ENCODE assay signal across 14 cellular contexts in the genomic region with DNA sequence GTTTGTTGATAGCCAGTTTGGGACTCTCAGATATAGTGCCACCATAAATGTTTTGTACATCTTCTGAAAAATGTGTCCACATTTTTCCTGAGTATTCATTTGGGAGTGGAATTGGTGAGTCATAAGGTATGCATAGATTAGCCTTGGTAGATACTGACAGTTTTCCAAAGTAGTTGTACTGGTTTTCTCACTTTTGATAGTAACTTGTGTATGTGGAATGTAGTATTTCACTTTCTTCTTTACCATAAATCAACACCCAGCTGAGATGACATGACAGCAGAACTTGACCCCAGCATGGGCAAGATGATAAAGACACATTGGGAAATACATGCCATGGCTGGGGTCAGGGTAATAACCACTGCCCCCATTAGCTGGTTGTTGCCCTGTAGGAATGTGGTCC. TPM values are rescaled to one million over a fixed set of nuclear protein-coding genes. Genes with fewer than 3 reads are reported as not detected.
DNase-seq lines count a peak whose midpoint lies in the region; ATAC-seq and TF ChIP-seq lines count a peak whose summit lies in the region.
"Had no signal": no experiment of that assay in that cellular context is flagged by ENCODE, and none has a peak within 500 bp of the region (broad histone marks: within the 10 kb centered on the region; RNA-seq: fewer than 3 reads in every experiment).

No MANE protein-coding gene starts in this region.

- H3K36me3 ChIP-seq in mucosa of descending colon (ENCODE audit: low read depth), result no peaks in the 10 kb centered on the region
- H3K36me3 ChIP-seq: thoracic aorta had no signal

- peak overlapping the region; percentile 38 for H3K27ac Mint-ChIP-seq in stimulated activated naive CD8-positive, alpha-beta T cell treated with anti-CD3 and anti-CD28 coated beads, Interleukin-15, Interleukin-2, amounts not matched to agents 100 ng/mL and 50 ng/mL, for 24 hours
- no peak overlapping the region for H3K27ac Mint-ChIP-seq in stimulated activated naive CD8-positive, alpha-beta T cell treated with anti-CD3 and anti-CD28 coated beads, Interleukin-15, amount 100 ng/mL, for 72 hours

- H3K4me1 Mint-ChIP-seq in stimulated activated naive CD8-positive, alpha-beta T cell treated with anti-CD3 and anti-CD28 coated beads, Interleukin-15, Interleukin-2, amounts not matched to agents 100 ng/mL and 50 ng/mL, for 24 hours (ENCODE audit: low read depth), result peaks cover 73% of the 10 kb centered on the region
- peaks cover 78% of the 10 kb centered on the region for H3K4me1 Mint-ChIP-seq in stimulated activated naive CD8-positive, alpha-beta T cell treated with anti-CD3 and anti-CD28 coated beads, Interleukin-15, amount 100 ng/mL, for 72 hours

- no peak overlapping the region for H3K4me3 ChIP-seq in mucosa of descending colon
- H3K4me3 ChIP-seq: SK-N-MC, thoracic aorta had no signal

- peaks cover 37% of the 10 kb centered on the region for H3K4me1 ChIP-seq in mucosa of descending colon (ENCODE audit: low read depth)

- intact Hi-C loops in mucosa of descending colon (cut with DNase I, micrococcal nuclease), result no loop called here

- ATAC-seq in stimulated activated naive CD8-positive, alpha-beta T cell treated with anti-CD3 and anti-CD28 coated beads, Interleukin-15, amount 100 ng/mL, for 72 hours, result no peak
- ATAC-seq in SK-N-SH treated with all-trans-retinoic acid at 6 μM for 48 hours (peak; percentile 30; the same call in 2 of the 3 replicates), mucosa of descending colon (no peak), HG03139 (IDR thresholded peaks at IDR 0.05; ENCODE audit: unreplicated experiment) (no peak)

- DNase-seq in stimulated activated naive CD8-positive, alpha-beta T cell treated with anti-CD3 and anti-CD28 coated beads, Interleukin-15, amount 100 ng/mL, for 72 hours, result no peak
- DNase-seq in fibroblast of peridontal ligament (ENCODE audit: extremely low read depth) (peak; percentile 34), DMS 273 (lab: John Stamatoyannopoulos, UW; ENCODE audit: unreplicated experiment) (no peak), mucosa of descending colon (no peak), foreskin melanocyte (no peak)
- DNase-seq: NCI-H2171 had no signal

- no peaks in the 10 kb centered on the region for H3K27me3 Mint-ChIP-seq in stimulated activated naive CD8-positive, alpha-beta T cell treated with anti-CD3 and anti-CD28 coated beads, Interleukin-15, Interleukin-2, amounts not matched to agents 100 ng/mL and 50 ng/mL, for 24 hours
- H3K27me3 Mint-ChIP-seq in stimulated activated naive CD8-positive, alpha-beta T cell treated with anti-CD3 and anti-CD28 coated beads, Interleukin-15, amount 100 ng/mL, for 72 hours, result no peaks in the 10 kb centered on the region
- H3K27me3 Mint-ChIP-seq: activated CD8-positive, alpha-beta T cell treated with anti-CD3 and anti-CD28 coated beads for 36 hours; activated naive CD8-positive, alpha-beta T cell treated with anti-CD3 and anti-CD28 coated beads, Interleukin-2, amount 50 U/mL, for 24 hours had no signal

- no peaks in the 10 kb centered on the region for H3K9me3 ChIP-seq in mucosa of descending colon
- H3K9me3 ChIP-seq: BE2C, thoracic aorta had no signal

- H3K36me3 Mint-ChIP-seq in stimulated activated naive CD8-positive, alpha-beta T cell treated with anti-CD3 and anti-CD28 coated beads, Interleukin-15, Interleukin-2, amounts not matched to agents 100 ng/mL and 50 ng/mL, for 24 hours (ENCODE audit: low read depth), result peaks cover 12% of the 10 kb centered on the region

- H3K9me3 Mint-ChIP-seq in stimulated activated naive CD8-positive, alpha-beta T cell treated with anti-CD3 and anti-CD28 coated beads, Interleukin-15, Interleukin-2, amounts not matched to agents 100 ng/mL and 50 ng/mL, for 24 hours, result no peaks in the 10 kb centered on the region
- H3K9me3 Mint-ChIP-seq in stimulated activated naive CD8-positive, alpha-beta T cell treated with anti-CD3 and anti-CD28 coated beads, Interleukin-15, amount 100 ng/mL, for 72 hours, result no peaks in the 10 kb centered on the region
- H3K9me3 Mint-ChIP-seq: activated CD8-positive, alpha-beta T cell treated with anti-CD3 and anti-CD28 coated beads for 36 hours; activated naive CD8-positive, alpha-beta T cell treated with anti-CD3 and anti-CD28 coated beads, Interleukin-2, amount 50 U/mL, for 24 hours had no signal

- no peak for TF ChIP-seq CTCF in mucosa of descending colon (IDR thresholded peaks at IDR 0.05)

- no peak overlapping the region for H3K4me3 Mint-ChIP-seq in stimulated activated naive CD8-positive, alpha-beta T cell treated with anti-CD3 and anti-CD28 coated beads, Interleukin-15, Interleukin-2, amounts not matched to agents 100 ng/mL and 50 ng/mL, for 24 hours
- no peak overlapping the region for H3K4me3 Mint-ChIP-seq in stimulated activated naive CD8-positive, alpha-beta T cell treated with anti-CD3 and anti-CD28 coated beads, Interleukin-15, amount 100 ng/mL, for 72 hours
- H3K4me3 Mint-ChIP-seq: activated CD8-positive, alpha-beta T cell treated with anti-CD3 and anti-CD28 coated beads for 36 hours; activated naive CD8-positive, alpha-beta T cell treated with anti-CD3 and anti-CD28 coated beads, Interleukin-2, amount 50 U/mL, for 24 hours had no signal

TF ChIP-seq in SK-N-SH treated with all-trans-retinoic acid at 6 μM for 48 hours, 23 proteins besides CTCF, POLR2A, EP300 and RAD21 (continues in another document):
- TF ChIP-seq ISL1 (CRISPR knock-in tag; IDR thresholded peaks at IDR 0.05) (no peak), RARB (CRISPR knock-in tag; IDR thresholded peaks at IDR 0.05) (no peak), TOX (CRISPR knock-in tag; IDR thresholded peaks at IDR 0.05; ENCODE audit: borderline replicate concordance) (no peak), ESRRG (CRISPR knock-in tag; IDR thresholded peaks at IDR 0.05) (no peak), SNAI2 (CRISPR knock-in tag; IDR thresholded peaks at IDR 0.05) (no peak), PATZ1 (CRISPR knock-in tag; IDR thresholded peaks at IDR 0.05; ENCODE audit: borderline replicate concordance) (no peak), OSR1 (CRISPR knock-in tag; IDR thresholded peaks at IDR 0.05) (no peak), ZFP3 (CRISPR knock-in tag; IDR thresholded peaks at IDR 0.05) (no peak), GLIS3 (CRISPR knock-in tag; IDR thresholded peaks at IDR 0.05) (no peak), TSHZ2 (CRISPR knock-in tag; IDR thresholded peaks at IDR 0.05) (no peak), ZC3H10 (CRISPR knock-in tag; IDR thresholded peaks at IDR 0.05) (no peak), CSDC2 (CRISPR knock-in tag; IDR thresholded peaks at IDR 0.05) (no peak), BACH2 (CRISPR knock-in tag; IDR thresholded peaks at IDR 0.05; ENCODE audit: borderline replicate concordance) (no peak), ZNF565 (CRISPR knock-in tag; conservative IDR thresholded peaks at IDR 0.05; ENCODE audit: low read depth) (no peak), ZNF70 (CRISPR knock-in tag; IDR thresholded peaks at IDR 0.05) (no peak)
- TF ChIP-seq, protein P1, sequence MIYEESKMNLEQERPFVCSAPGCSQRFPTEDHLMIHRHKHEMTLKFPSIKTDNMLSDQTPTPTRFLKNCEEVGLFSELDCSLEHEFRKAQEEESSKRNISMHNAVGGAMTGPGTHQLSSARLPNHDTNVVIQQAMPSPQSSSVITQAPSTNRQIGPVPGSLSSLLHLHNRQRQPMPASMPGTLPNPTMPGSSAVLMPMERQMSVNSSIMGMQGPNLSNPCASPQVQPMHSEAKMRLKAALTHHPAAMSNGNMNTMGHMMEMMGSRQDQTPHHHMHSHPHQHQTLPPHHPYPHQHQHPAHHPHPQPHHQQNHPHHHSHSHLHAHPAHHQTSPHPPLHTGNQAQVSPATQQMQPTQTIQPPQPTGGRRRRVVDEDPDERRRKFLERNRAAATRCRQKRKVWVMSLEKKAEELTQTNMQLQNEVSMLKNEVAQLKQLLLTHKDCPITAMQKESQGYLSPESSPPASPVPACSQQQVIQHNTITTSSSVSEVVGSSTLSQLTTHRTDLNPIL (CRISPR knock-in tag; IDR thresholded peaks at IDR 0.05; ENCODE audit: low read depth), result no peak

RNA-seq across cellular contexts. Expression of gene FBXW8, which starts 5.4 kb away (rescaled TPM):
- total RNA-seq in mucosa of descending colon, result 10 to 100 TPM; 12.0 to 13.2 (median 13.1) TPM

RNA-seq across cellular contexts. Expression of gene HRK, which starts 34.9 kb away (rescaled TPM):
- total RNA-seq in mucosa of descending colon, result 1 to 10 TPM in 1 of 3 donors, under 1 TPM in 2; 0.22 to 1.0 (median 0.25) TPM
- total RNA-seq: activated CD8-positive, alpha-beta T cell treated with anti-CD3 and anti-CD28 coated beads for 36 hours had no signal
